26 cellular contexts compared by ENCODE assay signal in genomic region chr10:69855346-69856163, GRCh38. TPM values are rescaled to one million over a fixed set of nuclear protein-coding genes. Genes with fewer than 3 reads are reported as not detected.
DNase-seq lines count a peak whose midpoint lies in the region; ATAC-seq and TF ChIP-seq lines count a peak whose summit lies in the region.
"Had no signal": no experiment of that assay in that cellular context is flagged by ENCODE, and none has a peak within 500 bp of the region (broad histone marks: within the 10 kb centered on the region; RNA-seq: fewer than 3 reads in every experiment).

No MANE protein-coding gene starts in this region.

- CTCF ChIA-PET in PC-3 (lab: Charles Lee) = no interaction called here

- no peaks in the 10 kb centered on the region for H3K9me2 ChIP-seq in PC-3 (replicated peaks; ENCODE audit: low read length)

- H3K9me3 Mint-ChIP-seq in activated T-cell treated with anti-CD3 and anti-CD28 coated beads, Interleukin-2, amount 50 U/mL, for 72 hours = no peaks in the 10 kb centered on the region
- H3K9me3 Mint-ChIP-seq: activated T-helper 1 cell treated with anti-CD3 and anti-CD28 coated beads, Interleukin-12 subunit alpha, Interleukin-12 subunit beta, Interleukin-2, Interleukin-4 antibody, amounts not matched to agents 30 ng/mL and 10 ng/mL and 1 ng/mL, durations not matched to agents 14 hours and 24 hours and 36 hours; dendritic cell treated with granulocyte-macrophage colony-stimulating factor and Interleukin-4, amounts not matched to agents 40 ng/mL and 50 ng/mL, for 4 days; mesothelial cell of epicardium; natural killer cell; T-helper 1 cell treated with Interleukin-12 subunit alpha and Interleukin-12 subunit beta and Interleukin-4 antibody, amounts not matched to agents 30 μg/mL and 1 μg/mL, for 36 hours had no signal

- no peaks in the 10 kb centered on the region for H3K27me3 Mint-ChIP-seq in activated T-cell treated with anti-CD3 and anti-CD28 coated beads, Interleukin-2, amount 50 U/mL, for 72 hours (ENCODE audit: low read depth)
- H3K27me3 Mint-ChIP-seq: activated naive CD8-positive, alpha-beta T cell had no signal

- no TSS peak for BruUV-seq in PC-3 (replicated peaks; lab: Mats Ljungman, UMichigan)

- no peak overlapping the region for H3K4me3 ChIP-seq in BLaER1
- no peak overlapping the region for H3K4me3 ChIP-seq in PC-3 (ENCODE audit: low read length)
- no peak overlapping the region for H3K4me3 ChIP-seq in fibroblast of the aortic adventitia (ENCODE audit: low read depth, low read length)
- H3K4me3 ChIP-seq: SK-N-MC, smooth muscle cell, stomach, tibial nerve had no signal

- H3K4me1 Mint-ChIP-seq in activated T-cell treated with anti-CD3 and anti-CD28 coated beads, Interleukin-2, amount 50 U/mL, for 72 hours (ENCODE audit: low read depth) = no peaks in the 10 kb centered on the region

- H3K36me3 ChIP-seq in BLaER1 = no peaks in the 10 kb centered on the region
- H3K36me3 ChIP-seq in PC-3 (ENCODE audit: low read depth, low read length) = peaks cover 25% of the 10 kb centered on the region
- H3K36me3 ChIP-seq: stomach, tibial nerve had no signal

- TF ChIP-seq CTCF in PC-3 (conservative IDR thresholded peaks at IDR 0.05; ENCODE audit: low read depth, low read length) = no peak
- no peak for TF ChIP-seq CTCF in fibroblast of the aortic adventitia (IDR thresholded peaks at IDR 0.05; ENCODE audit: insufficient read depth, low read length)

- no peaks in the 10 kb centered on the region for H3K36me3 Mint-ChIP-seq in activated T-cell treated with anti-CD3 and anti-CD28 coated beads, Interleukin-2, amount 50 U/mL, for 72 hours (ENCODE audit: insufficient read depth in 2 of 2)
- H3K36me3 Mint-ChIP-seq: activated naive CD8-positive, alpha-beta T cell; mesothelial cell of epicardium; natural killer cell had no signal

- H3K27ac Mint-ChIP-seq in activated T-cell treated with anti-CD3 and anti-CD28 coated beads, Interleukin-2, amount 50 U/mL, for 72 hours = no peak overlapping the region
- H3K27ac Mint-ChIP-seq: activated naive CD8-positive, alpha-beta T cell; activated T-helper 1 cell treated with anti-CD3 and anti-CD28 coated beads, Interleukin-12 subunit alpha, Interleukin-12 subunit beta, Interleukin-2, Interleukin-4 antibody, amounts not matched to agents 30 ng/mL and 10 ng/mL and 1 ng/mL, durations not matched to agents 14 hours and 24 hours and 36 hours; dendritic cell treated with granulocyte-macrophage colony-stimulating factor and Interleukin-4, amounts not matched to agents 40 ng/mL and 50 ng/mL, for 4 days; mesothelial cell of epicardium; T-helper 1 cell treated with Interleukin-12 subunit alpha and Interleukin-12 subunit beta and Interleukin-4 antibody, amounts not matched to agents 30 μg/mL and 1 μg/mL, for 36 hours had no signal

- H2AFZ ChIP-seq in PC-3 (ENCODE audit: low read length) = no peak overlapping the region

- no peak overlapping the region for H3K4me3 Mint-ChIP-seq in activated T-cell treated with anti-CD3 and anti-CD28 coated beads, Interleukin-2, amount 50 U/mL, for 72 hours
- H3K4me3 Mint-ChIP-seq: activated naive CD8-positive, alpha-beta T cell; activated T-helper 1 cell treated with anti-CD3 and anti-CD28 coated beads, Interleukin-12 subunit alpha, Interleukin-12 subunit beta, Interleukin-2, Interleukin-4 antibody, amounts not matched to agents 30 ng/mL and 10 ng/mL and 1 ng/mL, durations not matched to agents 14 hours and 24 hours and 36 hours; dendritic cell treated with granulocyte-macrophage colony-stimulating factor and Interleukin-4, amounts not matched to agents 40 ng/mL and 50 ng/mL, for 4 days; mesothelial cell of epicardium; natural killer cell; T-helper 1 cell treated with Interleukin-12 subunit alpha and Interleukin-12 subunit beta and Interleukin-4 antibody, amounts not matched to agents 30 μg/mL and 1 μg/mL, for 36 hours had no signal

- H3K9me3 ChIP-seq in BLaER1 (no peaks in the 10 kb centered on the region), PC-3 (ENCODE audit: low read length) (no peaks in the 10 kb centered on the region)
- H3K9me3 ChIP-seq: Caco-2, stomach, tibial nerve had no signal

- POLR2A ChIA-PET in PC-3 (lab: Charles Lee; ENCODE audit: unreplicated experiment) = no interaction called here

- no peak overlapping the region for H3K9ac ChIP-seq in BLaER1
- no peak overlapping the region for H3K9ac ChIP-seq in PC-3 (ENCODE audit: low read length)

- intact Hi-C loops in PC-3 (cut with micrococcal nuclease) = no loop called here

- H3K4me2 ChIP-seq in BLaER1 (peak overlapping the region; percentile 79), PC-3 (ENCODE audit: low read length) (no peak overlapping the region)
- H3K4me2 ChIP-seq: smooth muscle cell had no signal

- no peaks in the 10 kb centered on the region for H4K20me1 ChIP-seq in BLaER1
- no peaks in the 10 kb centered on the region for H4K20me1 ChIP-seq in PC-3 (ENCODE audit: low read length)

- ATAC-seq in PC-3 = peak; percentile 14; the same call in 1 of the 2 replicates
- no peak for ATAC-seq in activated T-cell treated with anti-CD3 and anti-CD28 coated beads, Interleukin-2, amount 50 U/mL, for 72 hours (replicated peaks in 1 of 2)
- ATAC-seq: activated CD4-positive, CD25-positive, alpha-beta regulatory T cell treated with anti-CD3 and anti-CD28 coated beads, Interleukin-2, amount 50 U/mL, for 24 hours; left ventricle myocardium superior; natural killer cell had no signal

- H3K4me1 ChIP-seq in BLaER1 (peaks cover 49% of the 10 kb centered on the region), PC-3 (ENCODE audit: insufficient read depth, low read length) (peaks cover 5% of the 10 kb centered on the region)
- H3K4me1 ChIP-seq: Caco-2, tibial nerve had no signal

- H3K27ac ChIP-seq in BLaER1 (no peak overlapping the region), PC-3 (ENCODE audit: low read length) (no peak overlapping the region)
- H3K27ac ChIP-seq: SK-N-MC, stomach, tibial nerve had no signal

- H3F3A ChIP-seq in PC-3 (ENCODE audit: low read length, unreplicated experiment) = no peaks in the 10 kb centered on the region

- DNase-seq in PC-3 (no peak), fibroblast of the aortic adventitia (ENCODE audit: low read depth) (peak; percentile 44), occipital lobe (lab: John Stamatoyannopoulos, UW) (peak; percentile 9), GF-D8 (lab: John Stamatoyannopoulos, UW) (no peak), NCI-H510A treated with DMSO at 0.1 percent for 48 hours (lab: John Stamatoyannopoulos, UW) (no peak)
- DNase-seq in central memory CD4-positive, alpha-beta T cell = no peak
- no peak for DNase-seq in activated T-cell treated with anti-CD3 and anti-CD28 coated beads, Interleukin-2, amount 50 U/mL, for 72 hours
- DNase-seq: activated CD4-positive, alpha-beta T cell treated with anti-CD3 and anti-CD28 coated beads, Interleukin-2, amount 50 U/mL, for 48 hours; aorta; Caco-2; left ventricle myocardium superior; natural killer cell; NCI-H187; NCI-H526 treated with DMSO at 0.1 percent for 48 hours; stimulated activated CD4-positive, alpha-beta T cell treated with anti-CD3 and anti-CD28 coated beads, Interleukin-2, amount 100 ng/mL, for 24 hours had no signal

- H3K27me3 ChIP-seq in BLaER1 (no peaks in the 10 kb centered on the region), PC-3 (ENCODE audit: low read length) (no peaks in the 10 kb centered on the region)
- H3K27me3 ChIP-seq: tibial nerve had no signal

- H3K79me2 ChIP-seq in PC-3 (ENCODE audit: low read length) = peaks cover 22% of the 10 kb centered on the region; the same call in 1 of the 2 replicates

RNA-seq across cellular contexts. Expression of gene COL13A1, which starts 53.8 kb away (rescaled TPM):
- total RNA-seq in PC-3 (2014; rRNA removed) (201 and 299 TPM in 2 replicates), fibroblast of the aortic adventitia (ENCODE audit: low replicate concordance) (6.0 and 10.7 TPM in 2 replicates), occipital lobe (1.7 TPM)
- total RNA-seq in activated T-cell treated with anti-CD3 and anti-CD28 coated beads, Interleukin-2, amount 50 U/mL, for 72 hours = not detected
- total RNA-seq: activated T-helper 1 cell treated with anti-CD3 and anti-CD28 coated beads, Interleukin-12 subunit alpha, Interleukin-12 subunit beta, Interleukin-2, Interleukin-4 antibody, amounts not matched to agents 30 ng/mL and 10 ng/mL and 1 ng/mL, durations not matched to agents 14 hours and 24 hours and 36 hours; Caco-2 had no signal

Comparison
In these comparisons a context has a peak if more than half of its experiments do, and no peak if none do; other contexts are left out.
1. DNase-seq: peak in fibroblast of the aortic adventitia (single experiment) and occipital lobe (single experiment); none in PC-3 (single experiment), central memory CD4-positive, alpha-beta T cell (single experiment), activated T-cell treated with anti-CD3 and anti-CD28 coated beads, Interleukin-2, amount 50 U/mL, for 72 hours (0 of 2), GF-D8 (single experiment) and NCI-H510A treated with DMSO at 0.1 percent for 48 hours (single experiment).
2. RNA of gene COL13A1, which starts 53.8 kb away (total RNA-seq): 201 to 299 TPM in PC-3; 6.0 to 10.7 TPM in fibroblast of the aortic adventitia, 1.7 TPM in occipital lobe (single experiment) and not detected in activated T-cell treated with anti-CD3 and anti-CD28 coated beads, Interleukin-2, amount 50 U/mL, for 72 hours; every median in the first group is over 10 times any median in the second.